Comparison of ENCODE assay signal across 1 cellular context in genomic region chr17:79795795-79796569, GRCh38.
TF ChIP-seq lines count a peak whose summit lies in the region.

No MANE protein-coding gene starts in this region.

TF ChIP-seq in K562, 482 proteins besides CTCF, POLR2A, EP300 and RAD21:
- TF ChIP-seq HMGXB4 (CRISPR knock-in tag; IDR thresholded peaks at IDR 0.05): peak; percentile 29; the same call in 1 of the 2 replicates
- no peak for TF ChIP-seq ZNF398 (CRISPR knock-in tag; IDR thresholded peaks at IDR 0.05)
- no peak for TF ChIP-seq E2F8 (IDR thresholded peaks at IDR 0.05; ENCODE audit: low read depth, partially characterized antibody)
- no peak for TF ChIP-seq L3MBTL2 (IDR thresholded peaks at IDR 0.05)
- no peak for TF ChIP-seq ZNF24 (IDR thresholded peaks at IDR 0.05)
- no peak for TF ChIP-seq TCF7 (IDR thresholded peaks at IDR 0.05; ENCODE audit: borderline replicate concordance)
- no peak for TF ChIP-seq ETS2 (tag; IDR thresholded peaks at IDR 0.05; ENCODE audit: borderline replicate concordance, poor library complexity, severe bottlenecking)
- no peak for TF ChIP-seq ASH1L (IDR thresholded peaks at IDR 0.05; ENCODE audit: borderline replicate concordance, low read depth, partially characterized antibody)
- TF ChIP-seq SIRT6 (IDR thresholded peaks at IDR 0.05; ENCODE audit: low read depth, low read length): no peak
- no peak for TF ChIP-seq BMI1 (IDR thresholded peaks at IDR 0.05; ENCODE audit: low read length)
- peak; percentile 5; the same call in 1 of the 2 replicates for TF ChIP-seq ZNF740 (CRISPR knock-in tag; IDR thresholded peaks at IDR 0.05)
- TF ChIP-seq ZNF740 (tag; IDR thresholded peaks at IDR 0.05): no peak
- 0 out of 2 replicates have a peak, but pooled peaks have one; percentile 14 for TF ChIP-seq ZBTB40 (IDR thresholded peaks at IDR 0.05)
- TF ChIP-seq ZBTB40 (CRISPR knock-in tag; IDR thresholded peaks at IDR 0.05): no peak
- no peak for TF ChIP-seq ZBTB17 (CRISPR knock-in tag; IDR thresholded peaks at IDR 0.05)
- TF ChIP-seq HSF4 (CRISPR knock-in tag; IDR thresholded peaks at IDR 0.05; ENCODE audit: borderline replicate concordance): no peak
